In the genomic region with DNA sequence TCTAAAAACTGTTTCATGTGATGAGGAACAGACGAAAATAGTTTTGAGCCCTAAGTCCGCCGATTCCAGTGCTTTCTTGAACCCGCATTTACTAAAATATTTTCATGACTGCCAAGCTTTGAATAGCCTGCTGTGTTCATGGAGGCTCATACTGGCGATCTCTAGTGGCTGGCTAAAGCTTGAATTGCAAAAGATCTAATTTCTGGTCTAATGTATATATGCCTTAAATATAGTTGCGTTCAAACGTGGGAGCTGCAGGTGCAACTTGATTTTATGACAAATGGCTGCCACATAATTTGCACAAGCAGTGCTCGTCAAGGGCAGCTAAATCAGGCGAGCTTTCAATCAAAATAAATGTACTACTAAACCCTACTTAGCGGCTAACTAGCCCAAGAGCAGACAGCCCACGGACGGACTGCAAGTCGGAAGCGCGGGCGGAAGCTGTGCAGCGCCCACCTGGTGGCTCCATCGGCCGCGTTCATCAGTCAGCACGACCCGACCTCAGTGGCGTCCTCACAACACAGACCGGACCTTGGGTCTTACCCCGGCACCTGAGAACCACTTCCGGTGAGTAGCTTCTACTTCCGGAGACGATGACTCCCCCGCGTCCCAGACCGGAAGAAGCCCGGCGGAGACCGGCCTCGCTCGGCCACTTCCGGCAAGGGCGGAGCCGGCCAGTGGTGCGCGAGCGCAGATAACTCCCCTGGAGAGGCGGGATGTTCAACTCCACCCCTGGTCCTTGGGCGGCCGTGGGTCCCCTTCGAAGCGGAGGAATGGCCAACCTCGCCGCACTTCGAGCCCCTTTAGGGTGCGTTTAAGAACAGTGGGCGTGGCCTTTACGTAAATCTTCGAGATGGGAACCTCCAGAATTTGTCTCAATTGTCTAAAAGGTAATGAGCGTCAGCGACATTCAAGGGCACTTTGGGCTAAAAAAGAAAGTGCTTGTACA, we compare ENCODE assay signal across 1 cellular context.
TF ChIP-seq lines count a peak whose summit lies in the region.

No MANE protein-coding gene starts in this region.

TF ChIP-seq in GM12878, 131 proteins besides CTCF, POLR2A, EP300 and RAD21 (continued from another document and continues in another):
- TF ChIP-seq, protein P1, sequence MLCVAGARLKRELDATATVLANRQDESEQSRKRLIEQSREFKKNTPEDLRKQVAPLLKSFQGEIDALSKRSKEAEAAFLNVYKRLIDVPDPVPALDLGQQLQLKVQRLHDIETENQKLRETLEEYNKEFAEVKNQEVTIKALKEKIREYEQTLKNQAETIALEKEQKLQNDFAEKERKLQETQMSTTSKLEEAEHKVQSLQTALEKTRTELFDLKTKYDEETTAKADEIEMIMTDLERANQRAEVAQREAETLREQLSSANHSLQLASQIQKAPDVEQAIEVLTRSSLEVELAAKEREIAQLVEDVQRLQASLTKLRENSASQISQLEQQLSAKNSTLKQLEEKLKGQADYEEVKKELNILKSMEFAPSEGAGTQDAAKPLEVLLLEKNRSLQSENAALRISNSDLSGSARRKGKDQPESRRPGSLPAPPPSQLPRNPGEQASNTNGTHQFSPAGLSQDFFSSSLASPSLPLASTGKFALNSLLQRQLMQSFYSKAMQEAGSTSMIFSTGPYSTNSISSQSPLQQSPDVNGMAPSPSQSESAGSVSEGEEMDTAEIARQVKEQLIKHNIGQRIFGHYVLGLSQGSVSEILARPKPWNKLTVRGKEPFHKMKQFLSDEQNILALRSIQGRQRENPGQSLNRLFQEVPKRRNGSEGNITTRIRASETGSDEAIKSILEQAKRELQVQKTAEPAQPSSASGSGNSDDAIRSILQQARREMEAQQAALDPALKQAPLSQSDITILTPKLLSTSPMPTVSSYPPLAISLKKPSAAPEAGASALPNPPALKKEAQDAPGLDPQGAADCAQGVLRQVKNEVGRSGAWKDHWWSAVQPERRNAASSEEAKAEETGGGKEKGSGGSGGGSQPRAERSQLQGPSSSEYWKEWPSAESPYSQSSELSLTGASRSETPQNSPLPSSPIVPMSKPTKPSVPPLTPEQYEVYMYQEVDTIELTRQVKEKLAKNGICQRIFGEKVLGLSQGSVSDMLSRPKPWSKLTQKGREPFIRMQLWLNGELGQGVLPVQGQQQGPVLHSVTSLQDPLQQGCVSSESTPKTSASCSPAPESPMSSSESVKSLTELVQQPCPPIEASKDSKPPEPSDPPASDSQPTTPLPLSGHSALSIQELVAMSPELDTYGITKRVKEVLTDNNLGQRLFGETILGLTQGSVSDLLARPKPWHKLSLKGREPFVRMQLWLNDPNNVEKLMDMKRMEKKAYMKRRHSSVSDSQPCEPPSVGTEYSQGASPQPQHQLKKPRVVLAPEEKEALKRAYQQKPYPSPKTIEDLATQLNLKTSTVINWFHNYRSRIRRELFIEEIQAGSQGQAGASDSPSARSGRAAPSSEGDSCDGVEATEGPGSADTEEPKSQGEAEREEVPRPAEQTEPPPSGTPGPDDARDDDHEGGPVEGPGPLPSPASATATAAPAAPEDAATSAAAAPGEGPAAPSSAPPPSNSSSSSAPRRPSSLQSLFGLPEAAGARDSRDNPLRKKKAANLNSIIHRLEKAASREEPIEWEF (IDR thresholded peaks at IDR 0.05; ENCODE audit: insufficient replicate concordance, low read depth, low read length), result peak; percentile 46
- peak; percentile 49 for TF ChIP-seq RB1 (IDR thresholded peaks at IDR 0.05; ENCODE audit: borderline replicate concordance)
- TF ChIP-seq STAT1 (conservative IDR thresholded peaks at IDR 0.05), result no peak; the same call in 1 of the 2 replicates
- TF ChIP-seq CBX5 (IDR thresholded peaks at IDR 0.05; ENCODE audit: low read depth), result 0 out of 2 replicates have a peak, but pooled peaks have one; percentile 63
- 0 out of 2 replicates have a peak, but pooled peaks have one; percentile 66 for TF ChIP-seq ASH2L (IDR thresholded peaks at IDR 0.05; ENCODE audit: borderline replicate concordance, low read depth)
- TF ChIP-seq, protein P2, sequence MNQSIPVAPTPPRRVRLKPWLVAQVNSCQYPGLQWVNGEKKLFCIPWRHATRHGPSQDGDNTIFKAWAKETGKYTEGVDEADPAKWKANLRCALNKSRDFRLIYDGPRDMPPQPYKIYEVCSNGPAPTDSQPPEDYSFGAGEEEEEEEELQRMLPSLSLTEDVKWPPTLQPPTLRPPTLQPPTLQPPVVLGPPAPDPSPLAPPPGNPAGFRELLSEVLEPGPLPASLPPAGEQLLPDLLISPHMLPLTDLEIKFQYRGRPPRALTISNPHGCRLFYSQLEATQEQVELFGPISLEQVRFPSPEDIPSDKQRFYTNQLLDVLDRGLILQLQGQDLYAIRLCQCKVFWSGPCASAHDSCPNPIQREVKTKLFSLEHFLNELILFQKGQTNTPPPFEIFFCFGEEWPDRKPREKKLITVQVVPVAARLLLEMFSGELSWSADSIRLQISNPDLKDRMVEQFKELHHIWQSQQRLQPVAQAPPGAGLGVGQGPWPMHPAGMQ (IDR thresholded peaks at IDR 0.05; ENCODE audit: borderline replicate concordance), result no peak
- TF ChIP-seq MTA2 (IDR thresholded peaks at IDR 0.05; ENCODE audit: low read depth), result peak; percentile 58; the same call in 1 of the 2 replicates
- TF ChIP-seq RAD51 (IDR thresholded peaks at IDR 0.05), result no peak
- no peak for TF ChIP-seq BMI1 (IDR thresholded peaks at IDR 0.05; ENCODE audit: borderline replicate concordance)
- no peak for TF ChIP-seq NFXL1 (IDR thresholded peaks at IDR 0.05; ENCODE audit: borderline replicate concordance)
- TF ChIP-seq, protein P3, sequence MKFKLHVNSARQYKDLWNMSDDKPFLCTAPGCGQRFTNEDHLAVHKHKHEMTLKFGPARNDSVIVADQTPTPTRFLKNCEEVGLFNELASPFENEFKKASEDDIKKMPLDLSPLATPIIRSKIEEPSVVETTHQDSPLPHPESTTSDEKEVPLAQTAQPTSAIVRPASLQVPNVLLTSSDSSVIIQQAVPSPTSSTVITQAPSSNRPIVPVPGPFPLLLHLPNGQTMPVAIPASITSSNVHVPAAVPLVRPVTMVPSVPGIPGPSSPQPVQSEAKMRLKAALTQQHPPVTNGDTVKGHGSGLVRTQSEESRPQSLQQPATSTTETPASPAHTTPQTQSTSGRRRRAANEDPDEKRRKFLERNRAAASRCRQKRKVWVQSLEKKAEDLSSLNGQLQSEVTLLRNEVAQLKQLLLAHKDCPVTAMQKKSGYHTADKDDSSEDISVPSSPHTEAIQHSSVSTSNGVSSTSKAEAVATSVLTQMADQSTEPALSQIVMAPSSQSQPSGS (IDR thresholded peaks at IDR 0.05; ENCODE audit: low read length), result no peak
- TF ChIP-seq MYC (IDR thresholded peaks at IDR 0.05; ENCODE audit: insufficient read depth, insufficient read length, insufficient replicate concordance, low read length, severe bottlenecking), result no peak
- TF ChIP-seq NR2F1 (conservative IDR thresholded peaks at IDR 0.05), result peak; percentile 69
- TF ChIP-seq, protein P4, sequence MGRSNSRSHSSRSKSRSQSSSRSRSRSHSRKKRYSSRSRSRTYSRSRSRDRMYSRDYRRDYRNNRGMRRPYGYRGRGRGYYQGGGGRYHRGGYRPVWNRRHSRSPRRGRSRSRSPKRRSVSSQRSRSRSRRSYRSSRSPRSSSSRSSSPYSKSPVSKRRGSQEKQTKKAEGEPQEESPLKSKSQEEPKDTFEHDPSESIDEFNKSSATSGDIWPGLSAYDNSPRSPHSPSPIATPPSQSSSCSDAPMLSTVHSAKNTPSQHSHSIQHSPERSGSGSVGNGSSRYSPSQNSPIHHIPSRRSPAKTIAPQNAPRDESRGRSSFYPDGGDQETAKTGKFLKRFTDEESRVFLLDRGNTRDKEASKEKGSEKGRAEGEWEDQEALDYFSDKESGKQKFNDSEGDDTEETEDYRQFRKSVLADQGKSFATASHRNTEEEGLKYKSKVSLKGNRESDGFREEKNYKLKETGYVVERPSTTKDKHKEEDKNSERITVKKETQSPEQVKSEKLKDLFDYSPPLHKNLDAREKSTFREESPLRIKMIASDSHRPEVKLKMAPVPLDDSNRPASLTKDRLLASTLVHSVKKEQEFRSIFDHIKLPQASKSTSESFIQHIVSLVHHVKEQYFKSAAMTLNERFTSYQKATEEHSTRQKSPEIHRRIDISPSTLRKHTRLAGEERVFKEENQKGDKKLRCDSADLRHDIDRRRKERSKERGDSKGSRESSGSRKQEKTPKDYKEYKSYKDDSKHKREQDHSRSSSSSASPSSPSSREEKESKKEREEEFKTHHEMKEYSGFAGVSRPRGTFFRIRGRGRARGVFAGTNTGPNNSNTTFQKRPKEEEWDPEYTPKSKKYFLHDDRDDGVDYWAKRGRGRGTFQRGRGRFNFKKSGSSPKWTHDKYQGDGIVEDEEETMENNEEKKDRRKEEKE (IDR thresholded peaks at IDR 0.05), result 0 out of 2 replicates have a peak, but pooled peaks have one; percentile 60
- no peak for TF ChIP-seq CHD4 (IDR thresholded peaks at IDR 0.05)
- no peak for TF ChIP-seq ZNF274 (IDR thresholded peaks at IDR 0.05; ENCODE audit: insufficient read depth, insufficient read length)
- TF ChIP-seq, protein P5, sequence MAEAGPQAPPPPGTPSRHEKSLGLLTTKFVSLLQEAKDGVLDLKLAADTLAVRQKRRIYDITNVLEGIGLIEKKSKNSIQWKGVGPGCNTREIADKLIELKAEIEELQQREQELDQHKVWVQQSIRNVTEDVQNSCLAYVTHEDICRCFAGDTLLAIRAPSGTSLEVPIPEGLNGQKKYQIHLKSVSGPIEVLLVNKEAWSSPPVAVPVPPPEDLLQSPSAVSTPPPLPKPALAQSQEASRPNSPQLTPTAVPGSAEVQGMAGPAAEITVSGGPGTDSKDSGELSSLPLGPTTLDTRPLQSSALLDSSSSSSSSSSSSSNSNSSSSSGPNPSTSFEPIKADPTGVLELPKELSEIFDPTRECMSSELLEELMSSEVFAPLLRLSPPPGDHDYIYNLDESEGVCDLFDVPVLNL (IDR thresholded peaks at IDR 0.05; ENCODE audit: low read depth, low read length), result peak; percentile 88
- TF ChIP-seq, protein P6, sequence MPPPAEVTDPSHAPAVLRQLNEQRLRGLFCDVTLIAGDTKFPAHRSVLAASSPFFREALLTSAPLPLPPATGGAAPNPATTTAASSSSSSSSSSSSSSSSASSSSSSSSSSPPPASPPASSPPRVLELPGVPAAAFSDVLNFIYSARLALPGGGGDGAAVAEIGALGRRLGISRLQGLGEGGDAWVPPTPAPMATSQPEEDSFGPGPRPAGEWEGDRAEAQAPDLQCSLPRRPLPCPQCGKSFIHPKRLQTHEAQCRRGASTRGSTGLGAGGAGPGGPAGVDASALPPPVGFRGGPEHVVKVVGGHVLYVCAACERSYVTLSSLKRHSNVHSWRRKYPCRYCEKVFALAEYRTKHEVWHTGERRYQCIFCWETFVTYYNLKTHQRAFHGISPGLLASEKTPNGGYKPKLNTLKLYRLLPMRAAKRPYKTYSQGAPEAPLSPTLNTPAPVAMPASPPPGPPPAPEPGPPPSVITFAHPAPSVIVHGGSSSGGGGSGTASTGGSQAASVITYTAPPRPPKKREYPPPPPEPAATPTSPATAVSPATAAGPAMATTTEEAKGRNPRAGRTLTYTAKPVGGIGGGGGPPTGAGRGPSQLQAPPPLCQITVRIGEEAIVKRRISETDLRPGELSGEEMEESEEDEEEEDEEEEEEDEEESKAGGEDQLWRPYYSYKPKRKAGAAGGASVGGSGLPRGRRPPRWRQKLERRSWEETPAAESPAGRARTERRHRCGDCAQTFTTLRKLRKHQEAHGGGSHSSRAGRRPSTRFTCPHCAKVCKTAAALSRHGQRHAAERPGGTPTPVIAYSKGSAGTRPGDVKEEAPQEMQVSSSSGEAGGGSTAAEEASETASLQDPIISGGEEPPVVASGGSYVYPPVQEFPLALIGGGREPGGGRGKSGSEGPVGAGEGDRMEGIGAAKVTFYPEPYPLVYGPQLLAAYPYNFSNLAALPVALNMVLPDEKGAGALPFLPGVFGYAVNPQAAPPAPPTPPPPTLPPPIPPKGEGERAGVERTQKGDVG (CRISPR knock-in tag; IDR thresholded peaks at IDR 0.05), result no peak
- TF ChIP-seq, protein P7, sequence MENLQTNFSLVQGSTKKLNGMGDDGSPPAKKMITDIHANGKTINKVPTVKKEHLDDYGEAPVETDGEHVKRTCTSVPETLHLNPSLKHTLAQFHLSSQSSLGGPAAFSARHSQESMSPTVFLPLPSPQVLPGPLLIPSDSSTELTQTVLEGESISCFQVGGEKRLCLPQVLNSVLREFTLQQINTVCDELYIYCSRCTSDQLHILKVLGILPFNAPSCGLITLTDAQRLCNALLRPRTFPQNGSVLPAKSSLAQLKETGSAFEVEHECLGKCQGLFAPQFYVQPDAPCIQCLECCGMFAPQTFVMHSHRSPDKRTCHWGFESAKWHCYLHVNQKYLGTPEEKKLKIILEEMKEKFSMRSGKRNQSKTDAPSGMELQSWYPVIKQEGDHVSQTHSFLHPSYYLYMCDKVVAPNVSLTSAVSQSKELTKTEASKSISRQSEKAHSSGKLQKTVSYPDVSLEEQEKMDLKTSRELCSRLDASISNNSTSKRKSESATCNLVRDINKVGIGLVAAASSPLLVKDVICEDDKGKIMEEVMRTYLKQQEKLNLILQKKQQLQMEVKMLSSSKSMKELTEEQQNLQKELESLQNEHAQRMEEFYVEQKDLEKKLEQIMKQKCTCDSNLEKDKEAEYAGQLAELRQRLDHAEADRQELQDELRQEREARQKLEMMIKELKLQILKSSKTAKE (IDR thresholded peaks at IDR 0.05; ENCODE audit: low read depth, poor library complexity, severe bottlenecking), result no peak
- peak; percentile 89 for TF ChIP-seq HDGF (IDR thresholded peaks at IDR 0.05)
- TF ChIP-seq PAX5 (IDR thresholded peaks at IDR 0.05; ENCODE audit: borderline replicate concordance, low read depth, low read length), result no peak; the same call in 1 of the 2 replicates
- no peak for TF ChIP-seq KAT2A (conservative IDR thresholded peaks at IDR 0.05; ENCODE audit: control insufficient read depth, low read depth, low read length)
- TF ChIP-seq, protein P8, sequence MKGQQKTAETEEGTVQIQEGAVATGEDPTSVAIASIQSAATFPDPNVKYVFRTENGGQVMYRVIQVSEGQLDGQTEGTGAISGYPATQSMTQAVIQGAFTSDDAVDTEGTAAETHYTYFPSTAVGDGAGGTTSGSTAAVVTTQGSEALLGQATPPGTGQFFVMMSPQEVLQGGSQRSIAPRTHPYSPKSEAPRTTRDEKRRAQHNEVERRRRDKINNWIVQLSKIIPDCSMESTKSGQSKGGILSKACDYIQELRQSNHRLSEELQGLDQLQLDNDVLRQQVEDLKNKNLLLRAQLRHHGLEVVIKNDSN (IDR thresholded peaks at IDR 0.05; ENCODE audit: borderline replicate concordance, extremely low read length, insufficient read depth, low read depth, low read length), result no peak
- TF ChIP-seq CBX3 (IDR thresholded peaks at IDR 0.05; ENCODE audit: borderline replicate concordance, low read depth), result no peak
- TF ChIP-seq, protein P9, sequence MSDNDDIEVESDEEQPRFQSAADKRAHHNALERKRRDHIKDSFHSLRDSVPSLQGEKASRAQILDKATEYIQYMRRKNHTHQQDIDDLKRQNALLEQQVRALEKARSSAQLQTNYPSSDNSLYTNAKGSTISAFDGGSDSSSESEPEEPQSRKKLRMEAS (IDR thresholded peaks at IDR 0.05; ENCODE audit: low read depth, low read length), result peak; percentile 75
- TF ChIP-seq SREBF2 (IDR thresholded peaks at IDR 0.05; ENCODE audit: low read length), result peak; percentile 74
- peak; percentile 86 for TF ChIP-seq PML (IDR thresholded peaks at IDR 0.05; ENCODE audit: low read length)
- TF ChIP-seq, protein P10, sequence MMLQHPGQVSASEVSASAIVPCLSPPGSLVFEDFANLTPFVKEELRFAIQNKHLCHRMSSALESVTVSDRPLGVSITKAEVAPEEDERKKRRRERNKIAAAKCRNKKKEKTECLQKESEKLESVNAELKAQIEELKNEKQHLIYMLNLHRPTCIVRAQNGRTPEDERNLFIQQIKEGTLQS (IDR thresholded peaks at IDR 0.05; ENCODE audit: borderline replicate concordance, extremely low read depth, low read depth, low read length), result no peak
